Comparison of ENCODE assay signal across 28 cellular contexts in the genomic region with DNA sequence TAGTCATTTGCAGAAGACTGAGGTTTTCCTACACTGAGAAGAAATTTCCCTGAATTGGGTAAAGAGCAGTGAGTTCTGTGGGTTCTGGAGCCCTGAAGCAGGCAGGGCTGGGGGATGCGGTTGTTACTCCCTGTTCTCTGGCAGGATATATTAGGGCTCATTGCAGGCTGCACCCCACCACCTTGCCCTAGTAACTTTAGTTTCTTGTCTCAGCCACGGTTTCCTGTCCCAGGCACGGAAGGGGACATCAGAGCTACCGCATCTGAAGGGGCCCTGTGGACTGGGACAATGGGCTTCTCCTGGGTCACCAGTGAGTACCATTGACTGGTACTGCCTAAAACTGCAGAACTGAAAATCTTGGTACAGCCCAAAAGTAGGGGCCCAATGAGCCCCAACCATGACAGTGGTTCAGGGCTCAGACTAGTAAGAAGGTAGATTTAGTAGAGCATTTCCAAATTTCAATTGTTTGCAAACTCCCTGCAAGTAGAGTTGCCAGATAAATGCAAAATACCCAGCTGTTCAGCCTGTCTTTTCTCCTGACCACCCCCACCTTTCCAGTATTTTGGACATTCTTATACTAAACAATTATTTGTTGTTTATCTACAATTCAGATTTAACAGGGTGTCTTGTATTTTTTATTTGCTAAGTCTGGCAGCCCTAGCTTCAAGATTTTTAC. TPM values are rescaled to one million over a fixed set of nuclear protein-coding genes. Genes with fewer than 3 reads are reported as not detected.
"Had no signal": no experiment of that assay in that cellular context is flagged by ENCODE, and none has a peak within 500 bp of the region (broad histone marks: within the 10 kb centered on the region; RNA-seq: fewer than 3 reads in every experiment).

No MANE protein-coding gene starts in this region.

- H3K4me1 Mint-ChIP-seq: IgD-negative memory B cell, T-cell had no signal

- H3K27ac Mint-ChIP-seq: IgD-negative memory B cell, T-cell had no signal

- H3K9me2 ChIP-seq: SK-N-SH had no signal

- H3K27ac ChIP-seq: RWPE1 had no signal

- H3K36me3 Mint-ChIP-seq: T-cell had no signal

- H3K9ac ChIP-seq: SK-N-SH had no signal

- H3K9me3 Mint-ChIP-seq: T-cell had no signal

- DNase-seq: KBM-7; NCI-H1092; NCI-H1105 treated with DMSO at 0.1 percent for 48 hours; NCI-H1417 treated with DMSO at 0.1 percent for 48 hours; NCI-H146; NCI-H1694 treated with DMSO at 0.1 percent for 48 hours; NCI-H1930; NCI-H2081; NCI-H2107; NCI-H2227 treated with DMSO at 0.1 percent for 48 hours; NCI-H446; NCI-H510A; NCI-H524 treated with DMSO at 0.1 percent for 48 hours; NCI-H69; NCI-H774; NK-92 treated with Interleukin-12 subunit alpha and Interleukin-12 subunit beta, amount 100 ng/mL, for 24 hours; PC-3; SHP77; SK-N-SH; SW 1271; T-cell had no signal

- H3K9me3 ChIP-seq: SK-N-SH had no signal

- ATAC-seq: Panc1, PC-3, T-cell had no signal

- H3K4me3 Mint-ChIP-seq: IgD-negative memory B cell, T-cell had no signal

- H3K4me2 ChIP-seq: SK-N-SH had no signal

RNA-seq across cellular contexts. Expression of a gene that starts 54.5 kb away (rescaled TPM):
- total RNA-seq: HT-29, MCF 10A, OCI-LY7, SK-MEL-5, T-cell had no signal
